ENCODE assay signal across 1 cellular context in the genomic region with DNA sequence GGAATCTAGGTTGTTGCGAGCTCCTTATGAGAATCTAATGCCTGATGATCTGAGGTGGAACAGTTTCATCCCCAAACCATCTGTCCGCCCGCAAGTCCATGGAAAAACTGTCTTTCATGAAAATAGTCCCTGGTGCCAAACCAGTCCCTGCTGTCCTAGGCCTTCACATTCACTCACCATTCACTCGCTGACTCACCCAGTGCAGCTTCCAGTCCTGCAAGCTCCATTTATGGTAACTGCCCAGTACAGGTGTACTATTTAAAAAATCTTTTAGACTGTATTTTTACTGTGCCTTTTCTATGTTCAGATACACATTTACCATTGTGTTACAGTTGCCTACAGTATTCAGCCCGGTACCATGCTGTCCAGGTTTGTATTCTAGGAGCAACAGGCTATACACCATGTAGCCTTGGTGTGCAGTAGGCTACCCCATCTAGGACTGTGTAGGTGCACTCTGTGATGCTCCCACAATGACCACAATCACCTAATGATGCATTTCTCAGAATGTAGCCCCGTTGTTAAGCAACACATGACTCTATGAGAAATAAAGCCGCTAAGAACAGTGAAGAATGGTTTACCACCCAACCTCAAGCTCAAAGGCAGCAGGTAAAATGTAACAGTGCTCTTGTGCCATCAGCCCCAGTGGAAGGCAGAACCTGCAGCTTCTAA.
TF ChIP-seq lines count a peak whose summit lies in the region.

No MANE protein-coding gene starts in this region.

TF ChIP-seq in IMR-90, 13 proteins besides CTCF, POLR2A, EP300 and RAD21:
- no peak for TF ChIP-seq RCOR1 (IDR thresholded peaks at IDR 0.05; ENCODE audit: insufficient replicate concordance, low read length)
- TF ChIP-seq BHLHE40 (IDR thresholded peaks at IDR 0.05; ENCODE audit: low read depth, low read length): no peak
- no peak for TF ChIP-seq MXI1 (IDR thresholded peaks at IDR 0.05; ENCODE audit: borderline replicate concordance, low read depth, low read length)
- TF ChIP-seq FOS (IDR thresholded peaks at IDR 0.05; ENCODE audit: low read depth, low read length): no peak
- TF ChIP-seq NFE2L2 (IDR thresholded peaks at IDR 0.05; ENCODE audit: low read depth, low read length): no peak
- TF ChIP-seq CEBPB (IDR thresholded peaks at IDR 0.05; ENCODE audit: low read depth, low read length): no peak
- TF ChIP-seq RFX5 (IDR thresholded peaks at IDR 0.05; ENCODE audit: low read depth, low read length): no peak
- TF ChIP-seq CHD1 (IDR thresholded peaks at IDR 0.05; ENCODE audit: low read depth, low read length): no peak
- TF ChIP-seq, protein P1, sequence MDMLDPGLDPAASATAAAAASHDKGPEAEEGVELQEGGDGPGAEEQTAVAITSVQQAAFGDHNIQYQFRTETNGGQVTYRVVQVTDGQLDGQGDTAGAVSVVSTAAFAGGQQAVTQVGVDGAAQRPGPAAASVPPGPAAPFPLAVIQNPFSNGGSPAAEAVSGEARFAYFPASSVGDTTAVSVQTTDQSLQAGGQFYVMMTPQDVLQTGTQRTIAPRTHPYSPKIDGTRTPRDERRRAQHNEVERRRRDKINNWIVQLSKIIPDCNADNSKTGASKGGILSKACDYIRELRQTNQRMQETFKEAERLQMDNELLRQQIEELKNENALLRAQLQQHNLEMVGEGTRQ (IDR thresholded peaks at IDR 0.05; ENCODE audit: low read depth, low read length): no peak
- no peak for TF ChIP-seq MAZ (IDR thresholded peaks at IDR 0.05; ENCODE audit: borderline replicate concordance, low read depth, low read length)
- no peak for TF ChIP-seq SMC3 (IDR thresholded peaks at IDR 0.05; ENCODE audit: low read depth, low read length)
- no peak for TF ChIP-seq MAFK (IDR thresholded peaks at IDR 0.05; ENCODE audit: low read depth, low read length)
- no peak for TF ChIP-seq ELK1 (IDR thresholded peaks at IDR 0.05; ENCODE audit: borderline replicate concordance, low read depth, low read length)
TF ChIP-seq in IMR-90: peak in this region for 0.
